1 cellular context compared by ENCODE assay signal in genomic region chr19:34994643-34995471, GRCh38.
A peak's percentile ranks its signal among the peaks of the same experiment; 100 is the strongest.
TF ChIP-seq lines count a peak whose summit lies in the region.

No MANE protein-coding gene starts in this region.

TF ChIP-seq in HepG2, 621 proteins besides CTCF, POLR2A, EP300 and RAD21 (continued from another document and continues in another):
- TF ChIP-seq PRDM10 (CRISPR knock-in tag; IDR thresholded peaks at IDR 0.05; ENCODE audit: low read depth) (peak; percentile 52; the same call in 1 of the 2 replicates), CBX2 (IDR thresholded peaks at IDR 0.05; ENCODE audit: low read depth, low read length) (no peak), CBX2 (CRISPR knock-in tag; IDR thresholded peaks at IDR 0.05; ENCODE audit: low read depth) (0 out of 2 replicates have a peak, but pooled peaks have one; percentile 60), ZNF740 (CRISPR knock-in tag; IDR thresholded peaks at IDR 0.05) (no peak), NFE2L2 (IDR thresholded peaks at IDR 0.05; ENCODE audit: low read length) (no peak), GTF2F1 (IDR thresholded peaks at IDR 0.05; ENCODE audit: low read length) (no peak), MIER2 (CRISPR knock-in tag; IDR thresholded peaks at IDR 0.05) (no peak), TAF15 (IDR thresholded peaks at IDR 0.05; ENCODE audit: low read depth, low read length, poor library complexity, severe bottlenecking) (no peak), NFIC (IDR thresholded peaks at IDR 0.05; ENCODE audit: low read length) (no peak; the same call in 1 of the 2 replicates), SP1 (IDR thresholded peaks at IDR 0.05) (no peak), SP1 (CRISPR knock-in tag; IDR thresholded peaks at IDR 0.05) (peak; percentile 60; the same call in 1 of the 2 replicates), ZNF335 (CRISPR knock-in tag; IDR thresholded peaks at IDR 0.05) (peak; percentile 80), TMF1 (CRISPR knock-in tag; IDR thresholded peaks at IDR 0.05; ENCODE audit: low read depth) (no peak), ZNF569 (CRISPR knock-in tag; IDR thresholded peaks at IDR 0.05; ENCODE audit: borderline replicate concordance) (no peak), IKZF1 (IDR thresholded peaks at IDR 0.05) (no peak), JUNB (CRISPR knock-in tag; IDR thresholded peaks at IDR 0.05; ENCODE audit: borderline replicate concordance) (no peak), ZNF136 (CRISPR knock-in tag; IDR thresholded peaks at IDR 0.05; ENCODE audit: low read depth) (no peak), AHR (CRISPR knock-in tag; IDR thresholded peaks at IDR 0.05) (0 out of 2 replicates have a peak, but pooled peaks have one; percentile 45), KDM6A (CRISPR knock-in tag; IDR thresholded peaks at IDR 0.05; ENCODE audit: low read depth) (peak; percentile 73), YY1 (IDR thresholded peaks at IDR 0.05; ENCODE audit: insufficient read depth, insufficient replicate concordance, low read depth, low read length) (peak; percentile 10), RFXAP (CRISPR knock-in tag; IDR thresholded peaks at IDR 0.05; ENCODE audit: borderline replicate concordance) (peak; percentile 28; the same call in 1 of the 2 replicates), ZFX (CRISPR knock-in tag; IDR thresholded peaks at IDR 0.05; ENCODE audit: low read depth) (peak; percentile 90), ZNF775 (CRISPR knock-in tag; IDR thresholded peaks at IDR 0.05; ENCODE audit: borderline replicate concordance) (peak; percentile 74; the same call in 1 of the 2 replicates), ZGPAT (CRISPR knock-in tag; IDR thresholded peaks at IDR 0.05) (peak; percentile 79), ZNF558 (CRISPR knock-in tag; IDR thresholded peaks at IDR 0.05; ENCODE audit: borderline replicate concordance) (no peak), KDM2A (CRISPR knock-in tag; IDR thresholded peaks at IDR 0.05; ENCODE audit: borderline replicate concordance, low read depth) (peak; percentile 50; the same call in 1 of the 2 replicates), HCFC1 (IDR thresholded peaks at IDR 0.05; ENCODE audit: low read depth, low read length) (no peak), MIER3 (CRISPR knock-in tag; IDR thresholded peaks at IDR 0.05; ENCODE audit: borderline replicate concordance) (peak; percentile 65; the same call in 1 of the 2 replicates), FOXM1 (CRISPR knock-in tag; IDR thresholded peaks at IDR 0.05) (no peak), MZF1 (CRISPR knock-in tag; IDR thresholded peaks at IDR 0.05; ENCODE audit: borderline replicate concordance) (no peak), ZNF749 (CRISPR knock-in tag; IDR thresholded peaks at IDR 0.05; ENCODE audit: borderline replicate concordance) (no peak), TBL1XR1 (IDR thresholded peaks at IDR 0.05; ENCODE audit: borderline replicate concordance, low read length, partially characterized antibody) (peak; percentile 23), ZNF773 (CRISPR knock-in tag; IDR thresholded peaks at IDR 0.05; ENCODE audit: borderline replicate concordance) (no peak), ZNF639 (CRISPR knock-in tag; conservative IDR thresholded peaks at IDR 0.05) (peak; percentile 45; the same call in 1 of the 2 replicates)
- TF ChIP-seq, protein P1, sequence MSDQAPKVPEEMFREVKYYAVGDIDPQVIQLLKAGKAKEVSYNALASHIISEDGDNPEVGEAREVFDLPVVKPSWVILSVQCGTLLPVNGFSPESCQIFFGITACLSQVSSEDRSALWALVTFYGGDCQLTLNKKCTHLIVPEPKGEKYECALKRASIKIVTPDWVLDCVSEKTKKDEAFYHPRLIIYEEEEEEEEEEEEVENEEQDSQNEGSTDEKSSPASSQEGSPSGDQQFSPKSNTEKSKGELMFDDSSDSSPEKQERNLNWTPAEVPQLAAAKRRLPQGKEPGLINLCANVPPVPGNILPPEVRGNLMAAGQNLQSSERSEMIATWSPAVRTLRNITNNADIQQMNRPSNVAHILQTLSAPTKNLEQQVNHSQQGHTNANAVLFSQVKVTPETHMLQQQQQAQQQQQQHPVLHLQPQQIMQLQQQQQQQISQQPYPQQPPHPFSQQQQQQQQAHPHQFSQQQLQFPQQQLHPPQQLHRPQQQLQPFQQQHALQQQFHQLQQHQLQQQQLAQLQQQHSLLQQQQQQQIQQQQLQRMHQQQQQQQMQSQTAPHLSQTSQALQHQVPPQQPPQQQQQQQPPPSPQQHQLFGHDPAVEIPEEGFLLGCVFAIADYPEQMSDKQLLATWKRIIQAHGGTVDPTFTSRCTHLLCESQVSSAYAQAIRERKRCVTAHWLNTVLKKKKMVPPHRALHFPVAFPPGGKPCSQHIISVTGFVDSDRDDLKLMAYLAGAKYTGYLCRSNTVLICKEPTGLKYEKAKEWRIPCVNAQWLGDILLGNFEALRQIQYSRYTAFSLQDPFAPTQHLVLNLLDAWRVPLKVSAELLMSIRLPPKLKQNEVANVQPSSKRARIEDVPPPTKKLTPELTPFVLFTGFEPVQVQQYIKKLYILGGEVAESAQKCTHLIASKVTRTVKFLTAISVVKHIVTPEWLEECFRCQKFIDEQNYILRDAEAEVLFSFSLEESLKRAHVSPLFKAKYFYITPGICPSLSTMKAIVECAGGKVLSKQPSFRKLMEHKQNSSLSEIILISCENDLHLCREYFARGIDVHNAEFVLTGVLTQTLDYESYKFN (CRISPR knock-in tag; conservative IDR thresholded peaks at IDR 0.05): peak; percentile 89
- TF ChIP-seq, protein P2, sequence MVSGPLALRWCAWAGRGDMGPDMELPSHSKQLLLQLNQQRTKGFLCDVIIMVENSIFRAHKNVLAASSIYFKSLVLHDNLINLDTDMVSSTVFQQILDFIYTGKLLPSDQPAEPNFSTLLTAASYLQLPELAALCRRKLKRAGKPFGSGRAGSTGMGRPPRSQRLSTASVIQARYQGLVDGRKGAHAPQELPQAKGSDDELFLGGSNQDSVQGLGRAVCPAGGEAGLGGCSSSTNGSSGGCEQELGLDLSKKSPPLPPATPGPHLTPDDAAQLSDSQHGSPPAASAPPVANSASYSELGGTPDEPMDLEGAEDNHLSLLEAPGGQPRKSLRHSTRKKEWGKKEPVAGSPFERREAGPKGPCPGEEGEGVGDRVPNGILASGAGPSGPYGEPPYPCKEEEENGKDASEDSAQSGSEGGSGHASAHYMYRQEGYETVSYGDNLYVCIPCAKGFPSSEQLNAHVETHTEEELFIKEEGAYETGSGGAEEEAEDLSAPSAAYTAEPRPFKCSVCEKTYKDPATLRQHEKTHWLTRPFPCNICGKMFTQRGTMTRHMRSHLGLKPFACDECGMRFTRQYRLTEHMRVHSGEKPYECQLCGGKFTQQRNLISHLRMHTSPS (CRISPR knock-in tag; IDR thresholded peaks at IDR 0.05; ENCODE audit: low read depth): peak; percentile 63
- TF ChIP-seq, protein P3, sequence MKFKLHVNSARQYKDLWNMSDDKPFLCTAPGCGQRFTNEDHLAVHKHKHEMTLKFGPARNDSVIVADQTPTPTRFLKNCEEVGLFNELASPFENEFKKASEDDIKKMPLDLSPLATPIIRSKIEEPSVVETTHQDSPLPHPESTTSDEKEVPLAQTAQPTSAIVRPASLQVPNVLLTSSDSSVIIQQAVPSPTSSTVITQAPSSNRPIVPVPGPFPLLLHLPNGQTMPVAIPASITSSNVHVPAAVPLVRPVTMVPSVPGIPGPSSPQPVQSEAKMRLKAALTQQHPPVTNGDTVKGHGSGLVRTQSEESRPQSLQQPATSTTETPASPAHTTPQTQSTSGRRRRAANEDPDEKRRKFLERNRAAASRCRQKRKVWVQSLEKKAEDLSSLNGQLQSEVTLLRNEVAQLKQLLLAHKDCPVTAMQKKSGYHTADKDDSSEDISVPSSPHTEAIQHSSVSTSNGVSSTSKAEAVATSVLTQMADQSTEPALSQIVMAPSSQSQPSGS (CRISPR knock-in tag; IDR thresholded peaks at IDR 0.05): peak; percentile 76; the same call in 1 of the 2 replicates
- TF ChIP-seq, protein P4, sequence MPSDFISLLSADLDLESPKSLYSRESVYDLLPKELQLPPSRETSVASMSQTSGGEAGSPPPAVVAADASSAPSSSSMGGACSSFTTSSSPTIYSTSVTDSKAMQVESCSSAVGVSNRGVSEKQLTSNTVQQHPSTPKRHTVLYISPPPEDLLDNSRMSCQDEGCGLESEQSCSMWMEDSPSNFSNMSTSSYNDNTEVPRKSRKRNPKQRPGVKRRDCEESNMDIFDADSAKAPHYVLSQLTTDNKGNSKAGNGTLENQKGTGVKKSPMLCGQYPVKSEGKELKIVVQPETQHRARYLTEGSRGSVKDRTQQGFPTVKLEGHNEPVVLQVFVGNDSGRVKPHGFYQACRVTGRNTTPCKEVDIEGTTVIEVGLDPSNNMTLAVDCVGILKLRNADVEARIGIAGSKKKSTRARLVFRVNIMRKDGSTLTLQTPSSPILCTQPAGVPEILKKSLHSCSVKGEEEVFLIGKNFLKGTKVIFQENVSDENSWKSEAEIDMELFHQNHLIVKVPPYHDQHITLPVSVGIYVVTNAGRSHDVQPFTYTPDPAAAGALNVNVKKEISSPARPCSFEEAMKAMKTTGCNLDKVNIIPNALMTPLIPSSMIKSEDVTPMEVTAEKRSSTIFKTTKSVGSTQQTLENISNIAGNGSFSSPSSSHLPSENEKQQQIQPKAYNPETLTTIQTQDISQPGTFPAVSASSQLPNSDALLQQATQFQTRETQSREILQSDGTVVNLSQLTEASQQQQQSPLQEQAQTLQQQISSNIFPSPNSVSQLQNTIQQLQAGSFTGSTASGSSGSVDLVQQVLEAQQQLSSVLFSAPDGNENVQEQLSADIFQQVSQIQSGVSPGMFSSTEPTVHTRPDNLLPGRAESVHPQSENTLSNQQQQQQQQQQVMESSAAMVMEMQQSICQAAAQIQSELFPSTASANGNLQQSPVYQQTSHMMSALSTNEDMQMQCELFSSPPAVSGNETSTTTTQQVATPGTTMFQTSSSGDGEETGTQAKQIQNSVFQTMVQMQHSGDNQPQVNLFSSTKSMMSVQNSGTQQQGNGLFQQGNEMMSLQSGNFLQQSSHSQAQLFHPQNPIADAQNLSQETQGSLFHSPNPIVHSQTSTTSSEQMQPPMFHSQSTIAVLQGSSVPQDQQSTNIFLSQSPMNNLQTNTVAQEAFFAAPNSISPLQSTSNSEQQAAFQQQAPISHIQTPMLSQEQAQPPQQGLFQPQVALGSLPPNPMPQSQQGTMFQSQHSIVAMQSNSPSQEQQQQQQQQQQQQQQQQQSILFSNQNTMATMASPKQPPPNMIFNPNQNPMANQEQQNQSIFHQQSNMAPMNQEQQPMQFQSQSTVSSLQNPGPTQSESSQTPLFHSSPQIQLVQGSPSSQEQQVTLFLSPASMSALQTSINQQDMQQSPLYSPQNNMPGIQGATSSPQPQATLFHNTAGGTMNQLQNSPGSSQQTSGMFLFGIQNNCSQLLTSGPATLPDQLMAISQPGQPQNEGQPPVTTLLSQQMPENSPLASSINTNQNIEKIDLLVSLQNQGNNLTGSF (CRISPR knock-in tag; IDR thresholded peaks at IDR 0.05): no peak
- TF ChIP-seq, protein P5, sequence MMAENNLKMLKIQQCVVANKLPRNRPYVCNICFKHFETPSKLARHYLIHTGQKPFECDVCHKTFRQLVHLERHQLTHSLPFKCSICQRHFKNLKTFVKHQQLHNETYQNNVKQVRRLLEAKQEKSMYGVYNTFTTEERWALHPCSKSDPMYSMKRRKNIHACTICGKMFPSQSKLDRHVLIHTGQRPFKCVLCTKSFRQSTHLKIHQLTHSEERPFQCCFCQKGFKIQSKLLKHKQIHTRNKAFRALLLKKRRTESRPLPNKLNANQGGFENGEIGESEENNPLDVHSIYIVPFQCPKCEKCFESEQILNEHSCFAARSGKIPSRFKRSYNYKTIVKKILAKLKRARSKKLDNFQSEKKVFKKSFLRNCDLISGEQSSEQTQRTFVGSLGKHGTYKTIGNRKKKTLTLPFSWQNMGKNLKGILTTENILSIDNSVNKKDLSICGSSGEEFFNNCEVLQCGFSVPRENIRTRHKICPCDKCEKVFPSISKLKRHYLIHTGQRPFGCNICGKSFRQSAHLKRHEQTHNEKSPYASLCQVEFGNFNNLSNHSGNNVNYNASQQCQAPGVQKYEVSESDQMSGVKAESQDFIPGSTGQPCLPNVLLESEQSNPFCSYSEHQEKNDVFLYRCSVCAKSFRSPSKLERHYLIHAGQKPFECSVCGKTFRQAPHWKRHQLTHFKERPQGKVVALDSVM (CRISPR knock-in tag; IDR thresholded peaks at IDR 0.05): peak; percentile 94
